In genomic region chr12:153080-153746, GRCh38 we compare ENCODE assay signal across 8 cellular contexts.
DNase-seq lines count a peak whose midpoint lies in the region; TF ChIP-seq lines count a peak whose summit lies in the region.

No MANE protein-coding gene starts in this region.

- H3K4me3 ChIP-seq in left ventricle myocardium inferior = no peak overlapping the region
- H3K4me3 ChIP-seq in smooth muscle cell = no peak overlapping the region

- no peak overlapping the region for H3K9ac ChIP-seq in smooth muscle cell (ENCODE audit: low read depth)

- intact Hi-C loops in left ventricle myocardium inferior (cut with micrococcal nuclease) = no loop called here

- H3K4me2 ChIP-seq in smooth muscle cell = no peak overlapping the region

- DNase-seq in activated gamma-delta T cell treated with Interleukin-2 at 50 U/mL for 16 hours (peak; percentile 32), activated gamma-delta T cell (lab: John Stamatoyannopoulos, UW) (no peak), RWPE1 (ENCODE audit: low spot score) (peak; percentile 46), left ventricle myocardium inferior (peak; percentile 59), smooth muscle cell (lab: John Stamatoyannopoulos, UW; ENCODE audit: unreplicated experiment) (peak; percentile 42), GOT3 (lab: John Stamatoyannopoulos, UW) (no peak)
- DNase-seq in activated gamma-delta T cell treated with anti-CD3 and anti-CD28 coated beads, Interleukin-2, amount 50 U/mL, for 16 hours (ENCODE audit: low read depth) = peak; percentile 20

- POLR2A ChIA-PET in RWPE1 (lab: Yijun Ruan, JAX; ENCODE audit: low non-redundant PET) = no interaction called here

- H3K4me1 ChIP-seq in left ventricle myocardium inferior (no peaks in the 10 kb centered on the region), smooth muscle cell (ENCODE audit: low read depth) (no peaks in the 10 kb centered on the region)

- no peaks in the 10 kb centered on the region for H3K36me3 ChIP-seq in left ventricle myocardium inferior
- no peaks in the 10 kb centered on the region for H3K36me3 ChIP-seq in smooth muscle cell (ENCODE audit: low read depth)

- H3K27ac ChIP-seq in RWPE1 (no peak overlapping the region), left ventricle myocardium inferior (replicated peaks) (no peak overlapping the region), smooth muscle cell (ENCODE audit: low read depth) (no peak overlapping the region)

- peak; percentile 65 for TF ChIP-seq CTCF in LNCAP (IDR thresholded peaks at IDR 0.05)
- no peak; the same call in 1 of the 2 replicates for TF ChIP-seq CTCF in RWPE1 (conservative IDR thresholded peaks at IDR 0.05; ENCODE audit: low read depth)
- peak; percentile 73 for TF ChIP-seq CTCF in left ventricle myocardium inferior (IDR thresholded peaks at IDR 0.05; ENCODE audit: borderline replicate concordance)
- peak; percentile 70 for TF ChIP-seq CTCF in smooth muscle cell (IDR thresholded peaks at IDR 0.05; ENCODE audit: borderline replicate concordance, insufficient read depth, poor library complexity, severe bottlenecking)

- H2AFZ ChIP-seq in smooth muscle cell (ENCODE audit: low read depth) = no peak overlapping the region

- no peaks in the 10 kb centered on the region for H3K79me2 ChIP-seq in smooth muscle cell (ENCODE audit: low read depth)

- H3F3A ChIP-seq in smooth muscle cell (ENCODE audit: low read depth) = no peaks in the 10 kb centered on the region

- H3K9me3 ChIP-seq in left ventricle myocardium inferior (replicated peaks) (no peaks in the 10 kb centered on the region), smooth muscle cell (replicated peaks; ENCODE audit: low read depth) (no peaks in the 10 kb centered on the region)

- no peaks in the 10 kb centered on the region for H4K20me1 ChIP-seq in smooth muscle cell (ENCODE audit: low read depth)

- CTCF ChIA-PET in RWPE1 (lab: Yijun Ruan, JAX) = interaction anchor here (0.6 to 0.9 kb wide), 7 partner anchors 8 to 62 kb away, joined by 3 to 5 read pairs (median 3); no protein-coding TSS in a partner anchor

- WGBS in smooth muscle cell (ENCODE audit: low lambda C conversion rate) = 11% methylated on average over 11 of the region's 11 CpGs

- H3K27me3 ChIP-seq in left ventricle myocardium inferior (ENCODE audit: low read depth) (peaks cover 20% of the 10 kb centered on the region), smooth muscle cell (ENCODE audit: low read depth) (no peaks in the 10 kb centered on the region)

Comparison
In these comparisons a context has a peak if more than half of its experiments do, and no peak if none do; other contexts are left out.
1. DNase-seq: peak in activated gamma-delta T cell treated with Interleukin-2 at 50 U/mL for 16 hours (single experiment), RWPE1 (single experiment), activated gamma-delta T cell treated with anti-CD3 and anti-CD28 coated beads, Interleukin-2, amount 50 U/mL, for 16 hours (single experiment), left ventricle myocardium inferior (single experiment) and smooth muscle cell (single experiment); none in activated gamma-delta T cell (single experiment) and GOT3 (single experiment).